ENCODE assay signal across 20 cellular contexts in the genomic region with DNA sequence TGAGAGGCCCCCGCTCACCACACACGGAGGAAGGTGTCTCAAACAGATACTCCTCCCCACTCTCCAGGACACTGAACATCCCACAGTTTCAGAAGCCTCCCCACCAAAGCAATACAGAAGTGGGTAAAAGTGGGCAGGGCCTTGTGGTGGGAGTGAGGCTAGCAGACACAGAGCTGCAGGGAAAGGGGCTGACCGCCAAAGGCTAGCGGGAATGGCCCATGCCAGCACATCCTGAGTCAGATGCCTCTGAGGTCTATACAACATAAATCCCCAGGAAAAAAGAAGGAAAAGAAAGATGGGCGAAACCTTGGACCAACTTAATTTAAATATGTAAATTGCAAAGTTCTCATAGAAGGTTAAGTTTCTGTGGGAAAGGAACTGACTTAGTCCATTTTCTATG. TPM values are rescaled to one million over a fixed set of nuclear protein-coding genes. Genes with fewer than 3 reads are reported as not detected.
DNase-seq lines count a peak whose midpoint lies in the region; ATAC-seq and TF ChIP-seq lines count a peak whose summit lies in the region.
"Had no signal": no experiment of that assay in that cellular context is flagged by ENCODE, and none has a peak within 500 bp of the region (broad histone marks: within the 10 kb centered on the region; RNA-seq: fewer than 3 reads in every experiment).

No MANE protein-coding gene starts in this region.

- POLR2A ChIA-PET in RWPE1 (lab: Yijun Ruan, JAX; ENCODE audit: low non-redundant PET): no interaction called here

- H3K9me3 ChIP-seq in endodermal cell (ENCODE audit: control insufficient read depth, low read length): no peaks in the 10 kb centered on the region
- H3K9me3 ChIP-seq: mucosa of descending colon, neutrophil, right atrium auricular region had no signal

- H3K4me3 ChIP-seq in fibroblast of the aortic adventitia (ENCODE audit: low read depth, low read length) (no peak overlapping the region), endodermal cell (ENCODE audit: low read length) (no peak overlapping the region)
- H3K4me3 ChIP-seq: mucosa of descending colon, right atrium auricular region had no signal

- peak; percentile 7 for TF ChIP-seq CTCF in fibroblast of the aortic adventitia (IDR thresholded peaks at IDR 0.05; ENCODE audit: insufficient read depth, low read length)
- no peak for TF ChIP-seq CTCF in endodermal cell (conservative IDR thresholded peaks at IDR 0.05)
- no peak for TF ChIP-seq CTCF in RWPE1 (conservative IDR thresholded peaks at IDR 0.05; ENCODE audit: low read depth)

- H3K36me3 Mint-ChIP-seq in activated T-helper 17 cell treated with anti-CD3 and anti-CD28 coated beads, Interleukin-2, amount 50 U/mL, for 72 hours (ENCODE audit: low read depth): no peaks in the 10 kb centered on the region
- H3K36me3 Mint-ChIP-seq in endodermal cell (ENCODE audit: low read depth): no peaks in the 10 kb centered on the region

- peaks cover 4% of the 10 kb centered on the region for H3K27me3 Mint-ChIP-seq in activated T-helper 17 cell treated with anti-CD3 and anti-CD28 coated beads, Interleukin-2, amount 50 U/mL, for 72 hours
- no peaks in the 10 kb centered on the region for H3K27me3 Mint-ChIP-seq in endodermal cell (ENCODE audit: insufficient read depth)
- H3K27me3 Mint-ChIP-seq: dendritic cell treated with granulocyte-macrophage colony-stimulating factor and Interleukin-4, amounts not matched to agents 40 ng/mL and 50 ng/mL, for 4 days had no signal

- CTCF ChIA-PET in RWPE1 (lab: Yijun Ruan, JAX): interaction anchor here (0.6 to 4.2 kb wide), 4 partner anchors 22 to 251 kb away, joined by 3 to 33 read pairs (median 4); partner anchors contain the start of gene ARHGAP10

- DNase-seq in EH (ENCODE audit: low read depth) (peak; percentile 54), M059J (ENCODE audit: low read depth) (peak; percentile 81), fibroblast of the aortic adventitia (ENCODE audit: low read depth) (peak; percentile 73), SHP77 (lab: John Stamatoyannopoulos, UW) (no peak), endodermal cell (no peak), RWPE1 (ENCODE audit: low spot score) (no peak)
- DNase-seq: anterior cingulate cortex, hippocampal formation, left cardiac atrium, MM.1S, mucosa of descending colon, NCI-H2081 treated with DMSO at 0.1 percent for 48 hours, RPMI8226, T-helper 1 cell had no signal

- H3K4me1 Mint-ChIP-seq in activated T-helper 17 cell treated with anti-CD3 and anti-CD28 coated beads, Interleukin-2, amount 50 U/mL, for 72 hours: no peaks in the 10 kb centered on the region
- H3K4me1 Mint-ChIP-seq in endodermal cell: no peaks in the 10 kb centered on the region

- no peaks in the 10 kb centered on the region for H3K27me3 ChIP-seq in endodermal cell (ENCODE audit: control insufficient read depth, insufficient read depth, low read length, poor library complexity, severe bottlenecking)
- H3K27me3 ChIP-seq: neutrophil, right atrium auricular region had no signal

- no peak for ATAC-seq in activated T-helper 17 cell treated with anti-CD3 and anti-CD28 coated beads, Interleukin-2, amount 50 U/mL, for 72 hours (replicated peaks)
- ATAC-seq in HG03460 (IDR thresholded peaks at IDR 0.05; ENCODE audit: unreplicated experiment): no peak
- ATAC-seq: esophagus mucosa, left cardiac atrium, mucosa of descending colon had no signal

- H3K4me3 Mint-ChIP-seq in activated T-helper 17 cell treated with anti-CD3 and anti-CD28 coated beads, Interleukin-2, amount 50 U/mL, for 72 hours: no peak overlapping the region
- H3K4me3 Mint-ChIP-seq in endodermal cell: no peak overlapping the region
- H3K4me3 Mint-ChIP-seq: dendritic cell treated with granulocyte-macrophage colony-stimulating factor and Interleukin-4, amounts not matched to agents 40 ng/mL and 50 ng/mL, for 4 days had no signal

- no peaks in the 10 kb centered on the region for H3K9me3 Mint-ChIP-seq in activated T-helper 17 cell treated with anti-CD3 and anti-CD28 coated beads, Interleukin-2, amount 50 U/mL, for 72 hours
- H3K9me3 Mint-ChIP-seq in endodermal cell: no peaks in the 10 kb centered on the region
- H3K9me3 Mint-ChIP-seq: dendritic cell treated with granulocyte-macrophage colony-stimulating factor and Interleukin-4, amounts not matched to agents 40 ng/mL and 50 ng/mL, for 4 days had no signal

- H3K27ac ChIP-seq in endodermal cell (ENCODE audit: low read depth, low read length) (no peak overlapping the region), RWPE1 (no peak overlapping the region)
- H3K27ac ChIP-seq: neutrophil, right atrium auricular region had no signal

- peak overlapping the region; percentile 44 for H3K27ac Mint-ChIP-seq in activated T-helper 17 cell treated with anti-CD3 and anti-CD28 coated beads, Interleukin-2, amount 50 U/mL, for 72 hours
- no peak overlapping the region for H3K27ac Mint-ChIP-seq in endodermal cell
- H3K27ac Mint-ChIP-seq: dendritic cell treated with granulocyte-macrophage colony-stimulating factor and Interleukin-4, amounts not matched to agents 40 ng/mL and 50 ng/mL, for 4 days had no signal

- WGBS in endodermal cell (ENCODE audit: insufficient coverage in 1 of 2, insufficient read length in 1 of 2), 2 experiments: 98% methylated on average over 5 of the region's 5 CpGs; no CpG with 5 or more reads in 1 of the 2 experiments

- H3K9ac ChIP-seq in endodermal cell (ENCODE audit: extremely low read depth, low read length, poor library complexity, severe bottlenecking): no peak overlapping the region

- H3K36me3 ChIP-seq in endodermal cell (ENCODE audit: control insufficient read depth, insufficient read depth, low read length): no peaks in the 10 kb centered on the region
- H3K36me3 ChIP-seq: neutrophil, right atrium auricular region had no signal

- H3K4me1 ChIP-seq in endodermal cell (ENCODE audit: control insufficient read depth, insufficient read depth, low read length): no peaks in the 10 kb centered on the region
- H3K4me1 ChIP-seq: right atrium auricular region had no signal

RNA-seq across cellular contexts. Expression of gene ARHGAP10, which starts 21.9 kb away (rescaled TPM):
- 6.3 and 9.0 TPM in 2 replicates for total RNA-seq in M059J (2014; rRNA removed; shearing (Covaris generic))
- total RNA-seq in activated T-helper 17 cell treated with anti-CD3 and anti-CD28 coated beads, Interleukin-2, amount 50 U/mL, for 72 hours: 10 to 100 TPM; 11.1 to 14.7 TPM
- 32.1 and 45.0 TPM in 2 replicates for total RNA-seq in fibroblast of the aortic adventitia (ENCODE audit: low replicate concordance)
- 10 to 100 TPM in 1 of 2 donors, 1 to 10 TPM in 1; 9.1 to 11.8 TPM for total RNA-seq in endodermal cell
- 3.4 TPM for polyA plus RNA-seq in endodermal cell (2013, experiment 1 of 2)
- polyA plus RNA-seq in endodermal cell (2013, experiment 2 of 2): 3.6 TPM

RNA-seq across cellular contexts. Expression of gene PRMT9, which starts 26.0 kb away (rescaled TPM):
- 7.7 and 8.9 TPM in 2 replicates for total RNA-seq in M059J (2014; rRNA removed; shearing (Covaris generic))
- 1 to 10 TPM; 5.9 to 7.5 TPM for total RNA-seq in activated T-helper 17 cell treated with anti-CD3 and anti-CD28 coated beads, Interleukin-2, amount 50 U/mL, for 72 hours
- total RNA-seq in fibroblast of the aortic adventitia (ENCODE audit: low replicate concordance): 10.4 and 16.6 TPM in 2 replicates
- total RNA-seq in endodermal cell: 10 to 100 TPM; 15.3 to 17.3 TPM
- polyA plus RNA-seq in endodermal cell (2013, experiment 1 of 2): 10.2 TPM
- 8.1 TPM for polyA plus RNA-seq in endodermal cell (2013, experiment 2 of 2)

Comparison
In these comparisons a context has a peak if more than half of its experiments do, and no peak if none do; other contexts are left out.
1. DNase-seq: peak in EH (single experiment), M059J (single experiment) and fibroblast of the aortic adventitia (single experiment); none in SHP77 (0 of 2), endodermal cell (single experiment) and RWPE1 (single experiment).